In genomic region chr4:83810428-83810827, GRCh38 we compare ENCODE assay signal across 23 cellular contexts.
"Had no signal": no experiment of that assay in that cellular context is flagged by ENCODE, and none has a peak within 500 bp of the region (broad histone marks: within the 10 kb centered on the region; RNA-seq: fewer than 3 reads in every experiment).

No MANE protein-coding gene starts in this region.

- H3K4me1 ChIP-seq: adrenal gland, gastroesophageal sphincter, heart left ventricle, pancreas, psoas muscle, tibial artery had no signal

- H3K9me3 ChIP-seq: adrenal gland, gastroesophageal sphincter, heart left ventricle, neutrophil, pancreas, psoas muscle, tibial artery had no signal

- H3K4me3 ChIP-seq: adrenal gland, cardiac muscle cell, gastroesophageal sphincter, heart left ventricle, pancreas, psoas muscle, skin epidermis, tibial artery had no signal

- DNase-seq: activated CD4-positive, alpha-beta T cell treated with anti-CD3 and anti-CD28 coated beads for 4 hours; activated CD4-positive, alpha-beta T cell treated with anti-CD3 and anti-CD28 coated beads, Interleukin-2, amount 50 U/mL, for 48 hours; activated CD4-positive, CD25-positive, alpha-beta regulatory T cell; activated CD8-positive, alpha-beta memory T cell treated with anti-CD3 and anti-CD28 coated beads, Interleukin-2, amount 50 U/mL, for 48 hours; activated naive CD4-positive, alpha-beta T cell; activated T-cell treated with anti-CD3 and anti-CD28 coated beads, Interleukin-2, amount 50 U/mL, for 4 hours; adrenal gland; dermis blood vessel endothelial cell; effector CD8-positive, alpha-beta T cell; heart left ventricle; left cardiac atrium; pancreas; psoas muscle; right cardiac atrium; stimulated activated CD4-positive, alpha-beta T cell treated with anti-CD3 and anti-CD28 coated beads, Interleukin-1b, Interleukin-23, amount 100 ng/mL, for 48 hours; substantia nigra; T1000; tibial artery had no signal

- H3K27me3 ChIP-seq: adrenal gland, cardiac muscle cell, gastroesophageal sphincter, neutrophil, pancreas, tibial artery had no signal

- H3K36me3 ChIP-seq: adrenal gland, cardiac muscle cell, gastroesophageal sphincter, heart left ventricle, neutrophil, pancreas, tibial artery had no signal

- ATAC-seq: activated T-cell treated with anti-CD3 and anti-CD28 coated beads, Interleukin-2, amount 50 U/mL, for 4 hours; esophagus mucosa; gastroesophageal sphincter; heart left ventricle; left cardiac atrium; pancreas; psoas muscle; right cardiac atrium had no signal

- H3K27ac ChIP-seq: adrenal gland, cardiac muscle cell, gastroesophageal sphincter, heart left ventricle, neutrophil, pancreas, psoas muscle, skin epidermis, tibial artery had no signal
